9 cellular contexts compared by ENCODE assay signal in the genomic region with DNA sequence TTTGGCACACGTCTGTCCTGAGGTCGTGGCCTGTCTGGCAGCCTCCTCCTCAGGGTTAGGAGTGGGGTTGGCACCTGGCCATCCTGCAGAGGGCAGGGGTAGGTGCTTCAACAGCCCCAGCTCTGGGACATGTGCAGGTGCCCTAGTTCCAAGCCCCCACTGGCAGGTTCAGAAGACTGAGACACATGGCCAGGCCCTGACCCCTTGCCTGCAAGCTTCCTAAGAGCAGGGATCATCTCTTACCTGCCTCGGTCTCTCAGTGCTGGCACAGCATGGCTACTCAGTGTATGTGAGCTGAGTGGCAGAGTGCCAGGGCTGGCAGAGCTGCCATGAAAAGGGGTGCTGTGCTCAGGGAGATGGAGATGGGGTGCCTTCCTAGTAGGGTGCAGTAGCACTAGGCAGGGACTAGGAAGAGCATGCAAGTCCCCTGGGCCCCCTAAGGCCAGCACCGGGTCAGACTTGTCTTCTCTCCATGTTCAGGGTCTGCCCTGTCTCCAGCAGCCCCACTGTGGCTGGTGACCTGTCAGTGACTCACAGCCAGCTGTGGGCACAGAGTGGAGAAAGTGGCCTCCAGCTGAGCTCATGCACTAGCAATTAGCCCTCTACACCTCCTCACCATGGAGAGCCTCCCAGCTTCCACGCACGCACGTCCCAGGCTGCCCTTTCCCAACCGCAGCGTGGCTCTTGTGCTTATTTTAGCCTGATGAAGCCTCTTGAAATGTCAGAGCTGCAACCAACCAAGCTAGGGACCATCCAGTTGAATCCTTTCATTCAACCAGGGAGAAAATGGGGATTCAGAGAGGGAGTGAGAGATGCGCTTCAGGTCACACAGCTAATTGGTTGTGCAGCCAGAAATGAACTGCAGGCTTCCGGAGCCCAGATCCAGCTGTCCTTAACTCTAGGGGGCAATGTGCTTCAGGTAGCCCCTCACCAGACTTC.
DNase-seq lines count a peak whose midpoint lies in the region; TF ChIP-seq lines count a peak whose summit lies in the region.
"Had no signal": no experiment of that assay in that cellular context is flagged by ENCODE, and none has a peak within 500 bp of the region (broad histone marks: within the 10 kb centered on the region; RNA-seq: fewer than 3 reads in every experiment).

No MANE protein-coding gene starts in this region.

- DNase-seq in G401 (ENCODE audit: low spot score), result peak; percentile 32
- peak; percentile 2 for DNase-seq in NCI-H2227 treated with DMSO at 0.1 percent for 48 hours (lab: John Stamatoyannopoulos, UW)
- peak; percentile 19 for DNase-seq in dermis blood vessel endothelial cell
- peak; percentile 98 for DNase-seq in osteoblast (ENCODE audit: insufficient read length, low spot score, missing footprints)
- DNase-seq in stimulated activated CD4-positive, alpha-beta T cell treated with anti-CD3 and anti-CD28 coated beads, Interleukin-2, amount 100 ng/mL, for 24 hours, result no peak
- no peak for DNase-seq in cortex of kidney (lab: John Stamatoyannopoulos, UW)
- no peak for DNase-seq in HAP-1 (ENCODE audit: low spot score in 2 of 2)
- DNase-seq in stimulated activated naive CD4-positive, alpha-beta T cell (lab: John Stamatoyannopoulos, UW), result no peak
- DNase-seq: activated T-cell treated with anti-CD3 and anti-CD28 coated beads, Interleukin-2, amount 50 U/mL, for 24 hours had no signal

- H3K27ac ChIP-seq in osteoblast (ENCODE audit: low read depth, low read length), result peak overlapping the region; percentile 99

- no peaks in the 10 kb centered on the region for H3K27me3 ChIP-seq in osteoblast (ENCODE audit: insufficient read depth, low read length)
- no peaks in the 10 kb centered on the region for H3K27me3 ChIP-seq in HAP-1 (ENCODE audit: low read depth)

- H3K4me1 ChIP-seq in osteoblast (ENCODE audit: insufficient read depth, low read length) (peaks cover 29% of the 10 kb centered on the region), HAP-1 (peaks cover 3% of the 10 kb centered on the region)

- H3K36me3 ChIP-seq in osteoblast (ENCODE audit: insufficient read depth, low read length), result no peaks in the 10 kb centered on the region
- H3K36me3 ChIP-seq in HAP-1 (replicated peaks), result no peaks in the 10 kb centered on the region

- in situ Hi-C loops in G401 (cut with HindIII; ENCODE audit: low sequenced_read_pairs) (no loop called here), HAP-1 (cut with MboI; ENCODE audit: low sequenced_read_pairs) (no loop called here)

- H3K9me3 ChIP-seq in osteoblast (ENCODE audit: low read depth, low read length) (peaks cover 13% of the 10 kb centered on the region), HAP-1 (no peaks in the 10 kb centered on the region)

- no peaks in the 10 kb centered on the region for H4K20me1 ChIP-seq in osteoblast (ENCODE audit: insufficient read depth, low read length)

- peak overlapping the region; percentile 69 for H3K4me2 ChIP-seq in osteoblast (ENCODE audit: insufficient read depth, low read length)

- H3K4me3 ChIP-seq in osteoblast (ENCODE audit: insufficient read depth, low read length) (peak overlapping the region; percentile 35), HAP-1 (no peak overlapping the region)

- no peak for TF ChIP-seq CTCF in osteoblast (IDR thresholded peaks at IDR 0.05; ENCODE audit: extremely low read depth, low read depth, low read length)

- no peaks in the 10 kb centered on the region for H3K79me2 ChIP-seq in osteoblast (ENCODE audit: insufficient read depth, low read length)

- H2AFZ ChIP-seq in osteoblast (ENCODE audit: low read length), result no peak overlapping the region

Comparison
In these comparisons a context has a peak if more than half of its experiments do, and no peak if none do; other contexts are left out.
1. DNase-seq: peak in G401 (single experiment), NCI-H2227 treated with DMSO at 0.1 percent for 48 hours (single experiment), dermis blood vessel endothelial cell (single experiment) and osteoblast (single experiment); none in stimulated activated CD4-positive, alpha-beta T cell treated with anti-CD3 and anti-CD28 coated beads, Interleukin-2, amount 100 ng/mL, for 24 hours (0 of 2), cortex of kidney (single experiment), HAP-1 (0 of 2) and stimulated activated naive CD4-positive, alpha-beta T cell (0 of 6).